13 cellular contexts compared by ENCODE assay signal in the genomic region with DNA sequence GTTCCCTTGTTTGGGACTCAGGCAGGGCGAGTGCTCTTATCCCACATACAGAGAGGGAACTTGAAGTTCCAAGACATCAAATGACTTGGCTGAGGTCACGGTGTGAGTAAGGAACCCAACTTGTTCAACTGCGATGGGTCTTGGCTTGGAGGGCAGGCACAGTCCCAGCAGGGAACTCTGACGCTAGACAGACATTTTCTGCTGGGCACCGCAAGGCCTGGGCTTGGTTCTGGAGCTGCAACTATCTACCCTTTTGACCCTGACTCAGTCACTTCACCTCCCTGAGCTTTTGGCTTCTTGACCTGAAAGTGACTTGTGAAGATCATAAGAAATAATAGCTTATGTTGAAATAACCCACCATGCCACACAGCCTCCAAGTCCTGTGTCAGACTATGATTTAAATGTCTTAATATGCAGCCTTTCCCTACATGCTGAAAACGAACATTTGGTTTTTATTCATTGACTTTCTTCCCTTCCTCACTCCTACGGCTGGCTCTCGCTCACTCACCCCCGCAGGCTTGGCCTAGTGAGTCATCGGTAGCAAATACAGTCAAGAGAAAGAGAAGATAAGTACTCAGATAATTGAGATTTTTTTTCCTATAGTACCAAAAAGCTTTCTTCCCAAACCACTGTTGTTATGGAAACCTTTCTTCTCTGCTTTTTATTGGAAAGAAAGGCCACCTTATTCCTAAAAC.
A peak's percentile ranks its signal among the peaks of the same experiment; 100 is the strongest.
DNase-seq lines count a peak whose midpoint lies in the region; ATAC-seq and TF ChIP-seq lines count a peak whose summit lies in the region.
"Had no signal": no experiment of that assay in that cellular context is flagged by ENCODE, and none has a peak within 500 bp of the region (broad histone marks: within the 10 kb centered on the region; RNA-seq: fewer than 3 reads in every experiment).

No MANE protein-coding gene starts in this region.

- peaks cover 25% of the 10 kb centered on the region for H3K9me3 Mint-ChIP-seq in MCF 10A (ENCODE audit: unreplicated experiment)
- peaks cover 19% of the 10 kb centered on the region for H3K9me3 Mint-ChIP-seq in neural progenitor cell
- H3K9me3 Mint-ChIP-seq: activated T-cell treated with anti-CD3 and anti-CD28 coated beads, Interleukin-2, amount 50 U/mL, for 4 hours had no signal

- POLR2A ChIA-PET in MCF 10A (lab: Yijun Ruan, JAX): no interaction called here

- no peak overlapping the region for H2AFZ ChIP-seq in neural progenitor cell (replicated peaks)

- H3K4me2 ChIP-seq in neural progenitor cell: no peak overlapping the region

- H3K79me2 ChIP-seq in neural progenitor cell (ENCODE audit: low read depth): no peaks in the 10 kb centered on the region

- no peak for TF ChIP-seq POLR2A in breast epithelium (IDR thresholded peaks at IDR 0.05)

- H3K27ac ChIP-seq in breast epithelium: peak overlapping the region; percentile 45 to 69
- no peak overlapping the region for H3K27ac ChIP-seq in neural progenitor cell
- H3K27ac ChIP-seq in aorta (ENCODE audit: low read depth in 1 of 2, low read length in 2 of 2): peak overlapping the region; percentile 70 to 75
- H3K27ac ChIP-seq in WERI-Rb-1: no peak overlapping the region
- H3K27ac ChIP-seq: HL-60 had no signal

- H3K4me1 ChIP-seq in breast epithelium (no peaks in the 10 kb centered on the region), neural progenitor cell (no peaks in the 10 kb centered on the region), aorta (ENCODE audit: control insufficient read depth in 1 of 2, insufficient read depth in 2 of 2, low read length in 2 of 2) (no peaks in the 10 kb centered on the region)

- H3K36me3 Mint-ChIP-seq in MCF 10A (ENCODE audit: insufficient read depth, unreplicated experiment) (no peaks in the 10 kb centered on the region), neural progenitor cell (peaks cover 7% of the 10 kb centered on the region)

- no peak overlapping the region for H3K4me3 ChIP-seq in breast epithelium
- no peak overlapping the region for H3K4me3 ChIP-seq in neural progenitor cell
- no peak overlapping the region for H3K4me3 ChIP-seq in aorta (ENCODE audit: low read length in 2 of 2)
- no peak overlapping the region for H3K4me3 ChIP-seq in WERI-Rb-1 (ENCODE audit: low read depth, low read length)
- H3K4me3 ChIP-seq: GM12878 had no signal

- DNase-seq in breast epithelium (ENCODE audit: low spot score in 2 of 2): no peak
- DNase-seq in MCF 10A (ENCODE audit: unreplicated experiment): no peak
- peak; percentile 50 for DNase-seq in fibroblast of the conjunctiva (ENCODE audit: low read depth)
- no peak for DNase-seq in neural progenitor cell (ENCODE audit: low spot score)
- DNase-seq in aorta: peak; percentile 70 to 78
- no peak for DNase-seq in WERI-Rb-1
- DNase-seq: activated T-cell treated with anti-CD3 and anti-CD28 coated beads, Interleukin-2, amount 50 U/mL, for 4 hours; AML-193; SW 1271 had no signal

- no peaks in the 10 kb centered on the region for H3K9me3 ChIP-seq in breast epithelium
- no peaks in the 10 kb centered on the region for H3K9me3 ChIP-seq in neural progenitor cell (ENCODE audit: low read depth)
- no peaks in the 10 kb centered on the region for H3K9me3 ChIP-seq in aorta (ENCODE audit: control insufficient read depth, low read length)
- H3K9me3 ChIP-seq in WERI-Rb-1 (ENCODE audit: severe bottlenecking): no peaks in the 10 kb centered on the region

- H3K27me3 Mint-ChIP-seq in MCF 10A (ENCODE audit: insufficient read depth, unreplicated experiment): no peaks in the 10 kb centered on the region
- H3K27me3 Mint-ChIP-seq in neural progenitor cell (ENCODE audit: insufficient read depth, low read depth): peaks cover 8% of the 10 kb centered on the region

- H3K36me3 ChIP-seq in breast epithelium (no peaks in the 10 kb centered on the region), neural progenitor cell (no peaks in the 10 kb centered on the region), aorta (ENCODE audit: control insufficient read depth in 1 of 2, insufficient read depth in 2 of 2, low read length in 1 of 2) (peaks cover 5 to 6% of the 10 kb centered on the region in 2 donors), WERI-Rb-1 (no peaks in the 10 kb centered on the region)

- H3K27me3 ChIP-seq in breast epithelium (no peaks in the 10 kb centered on the region), neural progenitor cell (no peaks in the 10 kb centered on the region), aorta (ENCODE audit: control insufficient read depth in 1 of 2, insufficient read depth in 2 of 2, low read length in 1 of 2) (no peaks in the 10 kb centered on the region), WERI-Rb-1 (ENCODE audit: insufficient read depth, low read depth, severe bottlenecking) (no peaks in the 10 kb centered on the region)

- H3K4me3 Mint-ChIP-seq in MCF 10A (ENCODE audit: unreplicated experiment): no peak overlapping the region
- H3K4me3 Mint-ChIP-seq in neural progenitor cell: no peak overlapping the region
- H3K4me3 Mint-ChIP-seq: activated T-cell treated with anti-CD3 and anti-CD28 coated beads, Interleukin-2, amount 50 U/mL, for 4 hours had no signal

- H4K20me1 ChIP-seq in neural progenitor cell (ENCODE audit: low read depth): no peaks in the 10 kb centered on the region

- H3K9ac ChIP-seq in neural progenitor cell: no peak overlapping the region

- H3F3A ChIP-seq in neural progenitor cell (ENCODE audit: low read depth): no peaks in the 10 kb centered on the region

- H3K27ac Mint-ChIP-seq in MCF 10A (ENCODE audit: low read depth, unreplicated experiment) (no peak overlapping the region), neural progenitor cell (peak overlapping the region; percentile 53)

- intact Hi-C loops in breast epithelium (cut with DNase I; ENCODE audit: low total_unique reads): no loop called here
- intact Hi-C loops in MCF 10A (cut with micrococcal nuclease): no loop called here
- intact Hi-C loops in aorta (cut with DNase I): no loop called here

- H3K4me1 Mint-ChIP-seq in MCF 10A (ENCODE audit: insufficient read depth, unreplicated experiment) (no peaks in the 10 kb centered on the region), neural progenitor cell (peaks cover 25% of the 10 kb centered on the region)

- CTCF ChIA-PET in MCF 10A (lab: Yijun Ruan, JAX): no interaction called here

- ATAC-seq in aorta (ENCODE audit: low FRiP score): peak; percentile 78
- no peak for ATAC-seq in GM18511 (IDR thresholded peaks at IDR 0.05; ENCODE audit: unreplicated experiment)
- ATAC-seq in GM21526 (IDR thresholded peaks at IDR 0.05; ENCODE audit: low FRiP score, unreplicated experiment): no peak
- ATAC-seq: activated T-cell treated with anti-CD3 and anti-CD28 coated beads, Interleukin-2, amount 50 U/mL, for 4 hours; GM12878 had no signal

- WGBS in aorta, 2 donors: 32 to 35% methylated on average over 10 of the region's 10 CpGs

- no peak for TF ChIP-seq CTCF in breast epithelium (IDR thresholded peaks at IDR 0.05)
- no peak for TF ChIP-seq CTCF in MCF 10A (IDR thresholded peaks at IDR 0.05; ENCODE audit: unreplicated experiment)
- no peak for TF ChIP-seq CTCF in neural progenitor cell (IDR thresholded peaks at IDR 0.05)
- no peak for TF ChIP-seq CTCF in WERI-Rb-1 (IDR thresholded peaks at IDR 0.05; ENCODE audit: low read depth, low read length)

- no TSS peak for BruUV-seq in MCF 10A (replicated peaks; lab: Mats Ljungman, UMichigan)

Comparison
In these comparisons a context has a peak if more than half of its experiments do, and no peak if none do; other contexts are left out.
1. DNase-seq: peak in fibroblast of the conjunctiva (single experiment) and aorta (2 of 2); none in breast epithelium (0 of 2), MCF 10A (single experiment), neural progenitor cell (single experiment) and WERI-Rb-1 (single experiment).
2. H3K27ac ChIP-seq: peak in breast epithelium (2 of 2) and aorta (2 of 2); none in neural progenitor cell (single experiment) and WERI-Rb-1 (single experiment).